ENCODE assay signal across 8 cellular contexts in the genomic region with DNA sequence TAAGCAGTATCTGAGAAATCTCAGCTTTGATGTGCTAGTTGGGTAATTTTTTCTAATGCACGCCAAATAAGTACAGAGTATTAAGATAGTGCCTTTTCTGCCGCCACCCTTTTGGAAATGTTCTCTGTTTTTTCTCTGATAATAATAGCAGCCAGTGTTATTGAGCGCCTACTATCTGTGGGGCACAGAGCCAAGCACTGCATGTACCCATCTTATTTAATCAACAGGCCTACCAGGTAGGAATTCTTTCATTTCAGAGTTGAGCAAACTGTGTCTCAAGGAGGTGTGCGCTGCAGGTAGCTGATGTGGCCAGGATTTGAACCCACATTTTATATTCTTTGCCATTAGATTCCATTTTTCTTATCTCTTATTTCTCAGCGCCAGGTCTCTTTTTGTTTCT. TPM values are rescaled to one million over a fixed set of nuclear protein-coding genes. Genes with fewer than 3 reads are reported as not detected.
DNase-seq lines count a peak whose midpoint lies in the region; ATAC-seq and TF ChIP-seq lines count a peak whose summit lies in the region.

No MANE protein-coding gene starts in this region.

- no peaks in the 10 kb centered on the region; the same call in 1 of the 2 replicates for H3K36me3 ChIP-seq in KMS-11 (ENCODE audit: insufficient read depth)
- H3K36me3 ChIP-seq in mammary epithelial cell (ENCODE audit: insufficient read depth, low read length) = peaks cover 7% of the 10 kb centered on the region
- peaks cover 2% of the 10 kb centered on the region for H3K36me3 ChIP-seq in mesendoderm (ENCODE audit: control insufficient read depth, insufficient read depth, low read length)

- H2AFZ ChIP-seq in KMS-11 (ENCODE audit: low read depth) (no peak overlapping the region), mammary epithelial cell (ENCODE audit: low read depth, low read length) (no peak overlapping the region)

- H3K79me1 ChIP-seq in mesendoderm (ENCODE audit: low read length) = peaks cover 22% of the 10 kb centered on the region

- H3K4me2 ChIP-seq in KMS-11 = peak overlapping the region; percentile 74
- H3K4me2 ChIP-seq in mammary epithelial cell (ENCODE audit: insufficient read depth, low read depth, low read length) = peak overlapping the region; percentile 87
- H3K4me2 ChIP-seq in mesendoderm (ENCODE audit: low read length) = no peak overlapping the region

- peak; percentile 5; the same call in 1 of the 2 replicates for TF ChIP-seq CTCF in AG04450 (IDR thresholded peaks at IDR 0.05; ENCODE audit: low read depth, low read length)
- no peak for TF ChIP-seq CTCF in KMS-11 (conservative IDR thresholded peaks at IDR 0.05; ENCODE audit: low read depth, low read length)
- peak in 1 of 2 donors; percentile 33 for TF ChIP-seq CTCF in mammary epithelial cell (conservative IDR thresholded peaks at IDR 0.05 in 1 of 2, IDR thresholded peaks at IDR 0.05 in 1 of 2; ENCODE audit: extremely low read depth in 1 of 2, insufficient read depth in 1 of 2, low read depth in 1 of 2, low read length in 2 of 2)

- H3K4me3 ChIP-seq in AG04450 (ENCODE audit: low read depth, low read length) (peak overlapping the region; percentile 86), KMS-11 (IDR thresholded peaks at IDR 0.05; ENCODE audit: insufficient read depth, low read depth, low read length) (no peak overlapping the region), mammary epithelial cell (replicated peaks in 1 of 3; ENCODE audit: insufficient read depth in 1 of 3, low read depth in 2 of 3, low read length in 3 of 3) (peak overlapping the region; percentile 77 to 87 (median 78)), mesendoderm (ENCODE audit: low read length) (no peak overlapping the region)

- H3K4ac ChIP-seq in mesendoderm (ENCODE audit: low read depth, low read length) = no peak overlapping the region

- no peak overlapping the region for H3K23ac ChIP-seq in mesendoderm (ENCODE audit: low read length)

- CTCF ChIA-PET in AG04450 (lab: Charles Lee) (interaction anchor here (1.1 kb wide), 1 partner anchor 22 kb away, joined by 3 read pairs; no protein-coding TSS in a partner anchor), mammary epithelial cell (lab: Charles Lee; ENCODE audit: low non-redundant PET) (no interaction called here)

- no peak overlapping the region for H2AK5ac ChIP-seq in mesendoderm (ENCODE audit: low read length)

- H3K79me2 ChIP-seq in KMS-11 (ENCODE audit: insufficient read depth, low read depth) (peaks cover 83% of the 10 kb centered on the region), mammary epithelial cell (ENCODE audit: insufficient read depth, low read length) (peaks cover 95% of the 10 kb centered on the region), mesendoderm (ENCODE audit: control insufficient read depth, insufficient read depth, low read length) (peaks cover 44% of the 10 kb centered on the region)

- intact Hi-C loops in mammary epithelial cell (cut with micrococcal nuclease) = no loop called here

- peak overlapping the region; percentile 93 for H3K9ac ChIP-seq in KMS-11
- peak overlapping the region; percentile 44 for H3K9ac ChIP-seq in mammary epithelial cell (ENCODE audit: insufficient read depth, low read length)
- peak overlapping the region; percentile 42 for H3K9ac ChIP-seq in mesendoderm (ENCODE audit: low read length)

- no peak overlapping the region for H3K56ac ChIP-seq in mesendoderm (ENCODE audit: low read length)

- no peak overlapping the region for H2BK5ac ChIP-seq in mesendoderm (ENCODE audit: low read length)

- H4K8ac ChIP-seq in mesendoderm (ENCODE audit: low read depth, low read length) = no peak overlapping the region

- H3K4me1 ChIP-seq in KMS-11 (ENCODE audit: low read depth, poor library complexity, severe bottlenecking) = peaks cover 28% of the 10 kb centered on the region
- H3K4me1 ChIP-seq in mammary epithelial cell (ENCODE audit: insufficient read depth, low read length) = peaks cover 31% of the 10 kb centered on the region
- H3K4me1 ChIP-seq in mesendoderm (ENCODE audit: control insufficient read depth, low read depth, low read length) = peaks cover 2% of the 10 kb centered on the region

- no peaks in the 10 kb centered on the region; the same call in 1 of the 2 replicates for H3K9me3 ChIP-seq in AG04450 (ENCODE audit: control insufficient read depth, insufficient read depth, low read length)
- H3K9me3 ChIP-seq in mammary epithelial cell (replicated peaks; ENCODE audit: insufficient read depth, low read length) = no peaks in the 10 kb centered on the region

- ATAC-seq in HG03378 (IDR thresholded peaks at IDR 0.05; ENCODE audit: unreplicated experiment) (no peak), HG03135 (IDR thresholded peaks at IDR 0.05; ENCODE audit: unreplicated experiment) (no peak)

- no peak overlapping the region for H4K5ac ChIP-seq in mesendoderm (ENCODE audit: low read length)

- H4K20me1 ChIP-seq in KMS-11 (ENCODE audit: insufficient read depth) (0 out of 2 replicates have a peak, but pooled peaks cover 11% of the 10 kb centered on the region), mammary epithelial cell (ENCODE audit: insufficient read depth, low read length) (no peaks in the 10 kb centered on the region)

- H2BK15ac ChIP-seq in mesendoderm (replicated peaks; ENCODE audit: low read depth) = no peak overlapping the region

- no TSS peak for BruUV-seq in mammary epithelial cell (replicated peaks; lab: Mats Ljungman, UMichigan)

- no peak overlapping the region for H3K18ac ChIP-seq in mesendoderm (ENCODE audit: low read length)

- H3K27me3 ChIP-seq in AG04450 (ENCODE audit: control insufficient read depth, insufficient read depth, low read length) (no peaks in the 10 kb centered on the region), KMS-11 (ENCODE audit: insufficient read depth, low read depth) (no peaks in the 10 kb centered on the region), mammary epithelial cell (ENCODE audit: insufficient read depth, low read length) (no peaks in the 10 kb centered on the region), mesendoderm (ENCODE audit: insufficient read depth, low read length, poor library complexity) (no peaks in the 10 kb centered on the region)

- WGBS in mammary epithelial cell (ENCODE audit: low coverage, missing lambda C conversion rate) = 37% methylated on average over 5 of the region's 5 CpGs
- no CpG with 5 or more reads among the region's 5 CpGs for WGBS in mesendoderm (ENCODE audit: extremely low coverage, insufficient coverage, low lambda C conversion rate)

- DNase-seq in AG04450 (ENCODE audit: low read depth, low spot score) = no peak
- DNase-seq in mammary epithelial cell = peak; percentile 11
- DNase-seq in mesendoderm = no peak
- no peak for DNase-seq in NCI-H345 treated with DMSO at 0.1 percent for 48 hours (lab: John Stamatoyannopoulos, UW; ENCODE audit: unreplicated experiment)
- no peak for DNase-seq in NCI-H128 (lab: John Stamatoyannopoulos, UW; ENCODE audit: unreplicated experiment)

- in situ Hi-C loops in mammary epithelial cell (cut with MboI; ENCODE audit: low sequenced_read_pairs in 2 of 2) = no loop called here

- dilution Hi-C loops in mammary epithelial cell (cut with HindIII; ENCODE audit: low sequenced_read_pairs) = no loop called here

- POLR2A ChIA-PET in AG04450 (lab: Yijun Ruan, JAX) = no interaction called here

- H3K27ac ChIP-seq in AG04450 (ENCODE audit: low read depth, low read length) (no peak overlapping the region), KMS-11 (peak overlapping the region; percentile 77), mammary epithelial cell (ENCODE audit: insufficient read depth, low read depth, low read length) (no peak overlapping the region), mesendoderm (ENCODE audit: low read depth, low read length) (no peak overlapping the region)

- no peak overlapping the region for H2BK120ac ChIP-seq in mesendoderm (ENCODE audit: low read depth, low read length)

RNA-seq across cellular contexts. Expression of gene EPN1, which starts 1.4 kb away (rescaled TPM):
- polyA plus RNA-seq in AG04450 (2011; rRNA removed) (32.1 and 44.1 TPM in 2 replicates), mammary epithelial cell (83.2 TPM)
- polyA minus RNA-seq in AG04450 (2011; rRNA and poly(A)+ RNA removed) = 35.7 and 44.1 TPM in 2 replicates
- 100 to 1,000 TPM in 1 of 2 donors, 10 to 100 TPM in 1; 47.0 to 135 TPM for total RNA-seq in mammary epithelial cell
- polyA minus RNA-seq in mammary epithelial cell = 19.4 TPM
- polyA plus RNA-seq in mesendoderm (2013, experiment 1 of 2) = 112 TPM
- polyA plus RNA-seq in mesendoderm (2013, experiment 2 of 2) = 114 TPM

RNA-seq across cellular contexts. Expression of gene U2AF2, which starts 21.5 kb away (rescaled TPM):
- 90.7 and 130 TPM in 2 replicates for polyA plus RNA-seq in AG04450 (2011; rRNA removed)
- 74.9 and 119 TPM in 2 replicates for polyA minus RNA-seq in AG04450 (2011; rRNA and poly(A)+ RNA removed)
- 100 to 1,000 TPM in 1 of 2 donors, 10 to 100 TPM in 1; 71.3 to 219 TPM for total RNA-seq in mammary epithelial cell
- 92.2 TPM for polyA plus RNA-seq in mammary epithelial cell
- polyA minus RNA-seq in mammary epithelial cell = 122 TPM
- polyA plus RNA-seq in mesendoderm (2013, experiment 1 of 2) = 204 TPM
- 201 TPM for polyA plus RNA-seq in mesendoderm (2013, experiment 2 of 2)

RNA-seq across cellular contexts. Expression of gene CCDC106, which starts 28.4 kb away (rescaled TPM):
- 6.2 and 8.7 TPM in 2 replicates for polyA plus RNA-seq in AG04450 (2011; rRNA removed)
- 4.0 and 7.8 TPM in 2 replicates for polyA minus RNA-seq in AG04450 (2011; rRNA and poly(A)+ RNA removed)
- total RNA-seq in mammary epithelial cell = 1 to 10 TPM; 5.5 to 7.0 TPM
- polyA plus RNA-seq in mammary epithelial cell = 2.0 TPM
- 0.31 TPM for polyA minus RNA-seq in mammary epithelial cell
- polyA plus RNA-seq in mesendoderm (2013, experiment 1 of 2) = 7.9 TPM
- polyA plus RNA-seq in mesendoderm (2013, experiment 2 of 2) = 7.9 TPM

RNA-seq across cellular contexts. Expression of gene ZNF581, which starts 32.9 kb away (rescaled TPM):
- polyA plus RNA-seq in AG04450 (2011; rRNA removed) = 19.1 and 22.9 TPM in 2 replicates
- polyA minus RNA-seq in AG04450 (2011; rRNA and poly(A)+ RNA removed) = 24.8 and 31.8 TPM in 2 replicates
- total RNA-seq in mammary epithelial cell = 10 to 100 TPM; 19.8 to 30.4 TPM
- 18.4 TPM for polyA plus RNA-seq in mammary epithelial cell
- 13.3 TPM for polyA minus RNA-seq in mammary epithelial cell
- polyA plus RNA-seq in mesendoderm (2013, experiment 1 of 2) = 34.8 TPM
- 34.8 TPM for polyA plus RNA-seq in mesendoderm (2013, experiment 2 of 2)

RNA-seq across cellular contexts. Expression of gene ZNF580, which starts 35.6 kb away (rescaled TPM):
- polyA plus RNA-seq in AG04450 (2011; rRNA removed) (7.3 and 14.0 TPM in 2 replicates), mammary epithelial cell (6.7 TPM)
- polyA minus RNA-seq in AG04450 (2011; rRNA and poly(A)+ RNA removed) = 7.4 and 9.0 TPM in 2 replicates
- 10 to 100 TPM in 1 of 2 donors, 1 to 10 TPM in 1; 7.5 to 30.1 TPM for total RNA-seq in mammary epithelial cell
- polyA minus RNA-seq in mammary epithelial cell = 42.1 TPM
- polyA plus RNA-seq in mesendoderm (2013, experiment 1 of 2) = 12.1 TPM
- polyA plus RNA-seq in mesendoderm (2013, experiment 2 of 2) = 13.5 TPM

Comparison
In these comparisons a context has a peak if more than half of its experiments do, and no peak if none do; other contexts are left out.
1. H3K4me3 ChIP-seq: peak in AG04450 (single experiment) and mammary epithelial cell (3 of 3); none in KMS-11 (single experiment) and mesendoderm (single experiment).
2. H3K9ac ChIP-seq: peak in every context shown above with its lines; median percentile 93 in KMS-11; 44 in mammary epithelial cell; 42 in mesendoderm.